ENCODE assay signal across 15 cellular contexts in genomic region chr3:114207768-114208167, GRCh38. TPM values are rescaled to one million over a fixed set of nuclear protein-coding genes. Genes with fewer than 3 reads are reported as not detected.
DNase-seq lines count a peak whose midpoint lies in the region; ATAC-seq and TF ChIP-seq lines count a peak whose summit lies in the region.
"Had no signal": no experiment of that assay in that cellular context is flagged by ENCODE, and none has a peak within 500 bp of the region (broad histone marks: within the 10 kb centered on the region; RNA-seq: fewer than 3 reads in every experiment).

No MANE protein-coding gene starts in this region.

- no peak overlapping the region for H2AFZ ChIP-seq in SK-N-SH (ENCODE audit: low read depth)

- H3K79me2 ChIP-seq in SK-N-SH (ENCODE audit: insufficient read depth): no peaks in the 10 kb centered on the region

- no peaks in the 10 kb centered on the region for H4K20me1 ChIP-seq in SK-N-SH (ENCODE audit: insufficient read depth)

- peak overlapping the region; percentile 33 for H3K27ac Mint-ChIP-seq in activated naive CD8-positive, alpha-beta T cell treated with anti-CD3 and anti-CD28 coated beads, Interleukin-2, amount 50 U/mL, for 24 hours
- H3K27ac Mint-ChIP-seq in activated naive CD8-positive, alpha-beta T cell treated with anti-CD3 and anti-CD28 coated beads for 36 hours: no peak overlapping the region

- peaks cover 33% of the 10 kb centered on the region for H3K4me1 Mint-ChIP-seq in activated naive CD8-positive, alpha-beta T cell treated with anti-CD3 and anti-CD28 coated beads, Interleukin-2, amount 50 U/mL, for 24 hours
- H3K4me1 Mint-ChIP-seq in activated naive CD8-positive, alpha-beta T cell treated with anti-CD3 and anti-CD28 coated beads for 36 hours: peaks cover 37% of the 10 kb centered on the region

- no peak for DNase-seq in activated naive CD8-positive, alpha-beta T cell treated with anti-CD3 and anti-CD28 coated beads, Interleukin-2, amount 50 U/mL, for 24 hours
- no peak for DNase-seq in activated naive CD8-positive, alpha-beta T cell treated with anti-CD3 and anti-CD28 coated beads for 36 hours
- DNase-seq in H4 (ENCODE audit: low spot score) (no peak), heart right ventricle (no peak), SK-N-SH (no peak), COLO668 (lab: John Stamatoyannopoulos, UW; ENCODE audit: unreplicated experiment) (no peak)
- DNase-seq: amniotic stem cell, dorsolateral prefrontal cortex, gastrocnemius medialis, left ventricle myocardium inferior, NCI-H187 treated with DMSO at 0.1 percent for 48 hours had no signal

- H3K9me3 ChIP-seq in heart right ventricle (peaks cover 0 to 2% (median 0%) of the 10 kb centered on the region in 11 donors), SK-N-SH (no peaks in the 10 kb centered on the region)
- H3K9me3 ChIP-seq: gastrocnemius medialis, left ventricle myocardium inferior had no signal

- no peak for TF ChIP-seq CTCF in heart right ventricle (IDR thresholded peaks at IDR 0.05)
- no peak for TF ChIP-seq CTCF in SK-N-SH (IDR thresholded peaks at IDR 0.05)

- H3K4me1 ChIP-seq in heart right ventricle (peaks cover 0 to under 1% (median 0%) of the 10 kb centered on the region in 9 donors), SK-N-SH (ENCODE audit: control insufficient read depth in 1 of 2, insufficient read depth in 2 of 2, low read depth in 1 of 2, low read length in 1 of 2) (no peaks in the 10 kb centered on the region)
- H3K4me1 ChIP-seq: gastrocnemius medialis, left ventricle myocardium inferior had no signal

- peaks cover 6% of the 10 kb centered on the region for H3K36me3 Mint-ChIP-seq in activated naive CD8-positive, alpha-beta T cell treated with anti-CD3 and anti-CD28 coated beads, Interleukin-2, amount 50 U/mL, for 24 hours (ENCODE audit: low read depth)
- H3K36me3 Mint-ChIP-seq in activated naive CD8-positive, alpha-beta T cell treated with anti-CD3 and anti-CD28 coated beads for 36 hours: no peaks in the 10 kb centered on the region

- no peaks in the 10 kb centered on the region for H3K27me3 Mint-ChIP-seq in activated naive CD8-positive, alpha-beta T cell treated with anti-CD3 and anti-CD28 coated beads, Interleukin-2, amount 50 U/mL, for 24 hours
- no peaks in the 10 kb centered on the region for H3K27me3 Mint-ChIP-seq in activated naive CD8-positive, alpha-beta T cell treated with anti-CD3 and anti-CD28 coated beads for 36 hours

- H3K36me3 ChIP-seq in heart right ventricle (no peaks in the 10 kb centered on the region), SK-N-SH (replicated peaks in 1 of 2; ENCODE audit: control insufficient read depth in 1 of 2, insufficient read depth in 2 of 2, low read length in 1 of 2) (no peaks in the 10 kb centered on the region)
- H3K36me3 ChIP-seq: gastrocnemius medialis, left ventricle myocardium inferior had no signal

- no peak overlapping the region for H3K9ac ChIP-seq in SK-N-SH

- H3K4me3 ChIP-seq in heart right ventricle (no peak overlapping the region), SK-N-SH (ENCODE audit: low read depth in 2 of 2, low read length in 1 of 2) (no peak overlapping the region)
- H3K4me3 ChIP-seq: dorsolateral prefrontal cortex, gastrocnemius medialis, left ventricle myocardium inferior had no signal

- POLR2A ChIA-PET in SK-N-SH (lab: Yijun Ruan, JAX): no interaction called here

- no peak for TF ChIP-seq RAD21 in SK-N-SH (IDR thresholded peaks at IDR 0.05; ENCODE audit: low read length)

- WGBS in heart right ventricle, 2 donors: 64 to 71% methylated on average over 4 of the region's 4 CpGs
- WGBS in SK-N-SH (ENCODE audit: low lambda C conversion rate): 44% methylated on average over 4 of the region's 4 CpGs

- TF ChIP-seq EP300 in SK-N-SH (IDR thresholded peaks at IDR 0.05; ENCODE audit: borderline replicate concordance in 1 of 2, low read depth in 1 of 2, low read length in 1 of 2): no peak

- H3K9me3 Mint-ChIP-seq in activated naive CD8-positive, alpha-beta T cell treated with anti-CD3 and anti-CD28 coated beads, Interleukin-2, amount 50 U/mL, for 24 hours: peaks cover 13% of the 10 kb centered on the region
- H3K9me3 Mint-ChIP-seq in activated naive CD8-positive, alpha-beta T cell treated with anti-CD3 and anti-CD28 coated beads for 36 hours: peaks cover 5% of the 10 kb centered on the region

- intact Hi-C loops in heart right ventricle (cut with DNase I): no loop called here

- H3K27me3 ChIP-seq in heart right ventricle (peaks cover 0 to 20% (median 0%) of the 10 kb centered on the region in 7 donors), SK-N-SH (ENCODE audit: insufficient read depth) (no peaks in the 10 kb centered on the region)
- H3K27me3 ChIP-seq: gastrocnemius medialis had no signal

- ATAC-seq in activated naive CD8-positive, alpha-beta T cell treated with anti-CD3 and anti-CD28 coated beads, Interleukin-2, amount 50 U/mL, for 24 hours: peak; percentile 35
- ATAC-seq in HG02588 (IDR thresholded peaks at IDR 0.05; ENCODE audit: unreplicated experiment) (peak; percentile 73), HG03342 (IDR thresholded peaks at IDR 0.05; ENCODE audit: unreplicated experiment) (peak; percentile 90), heart right ventricle (no peak)
- ATAC-seq: gastrocnemius medialis had no signal

- no peak overlapping the region for H3K4me3 Mint-ChIP-seq in activated naive CD8-positive, alpha-beta T cell treated with anti-CD3 and anti-CD28 coated beads, Interleukin-2, amount 50 U/mL, for 24 hours
- no peak overlapping the region for H3K4me3 Mint-ChIP-seq in activated naive CD8-positive, alpha-beta T cell treated with anti-CD3 and anti-CD28 coated beads for 36 hours

- CTCF ChIA-PET in SK-N-SH (lab: Yijun Ruan, JAX): no interaction called here

- no peaks in the 10 kb centered on the region for H3K9me2 ChIP-seq in SK-N-SH

- H3K27ac ChIP-seq in heart right ventricle (no peak overlapping the region), SK-N-SH (ENCODE audit: low read depth in 2 of 2, low read length in 1 of 2) (no peak overlapping the region)
- H3K27ac ChIP-seq: dorsolateral prefrontal cortex, gastrocnemius medialis, left ventricle myocardium inferior had no signal

- no peaks in the 10 kb centered on the region for H3F3A ChIP-seq in SK-N-SH (replicated peaks; ENCODE audit: insufficient read depth)

- no peak overlapping the region for H3K4me2 ChIP-seq in SK-N-SH

TF ChIP-seq in SK-N-SH, 30 proteins besides CTCF, POLR2A, EP300 and RAD21:
- TF ChIP-seq GATA2 (CRISPR knock-in tag; IDR thresholded peaks at IDR 0.05) (no peak), MEF2A (IDR thresholded peaks at IDR 0.05; ENCODE audit: borderline replicate concordance, low read depth) (no peak), FOSL2 (IDR thresholded peaks at IDR 0.05; ENCODE audit: borderline replicate concordance, low read depth) (no peak), POLR2AphosphoS5 (IDR thresholded peaks at IDR 0.05; ENCODE audit: low read depth, low read length) (no peak), SMC3 (IDR thresholded peaks at IDR 0.05; ENCODE audit: low read depth, low read length) (no peak), FOXM1 (IDR thresholded peaks at IDR 0.05; ENCODE audit: low read depth) (no peak), RXRA (IDR thresholded peaks at IDR 0.05; ENCODE audit: borderline replicate concordance, low read depth) (no peak)
- TF ChIP-seq, protein P1, sequence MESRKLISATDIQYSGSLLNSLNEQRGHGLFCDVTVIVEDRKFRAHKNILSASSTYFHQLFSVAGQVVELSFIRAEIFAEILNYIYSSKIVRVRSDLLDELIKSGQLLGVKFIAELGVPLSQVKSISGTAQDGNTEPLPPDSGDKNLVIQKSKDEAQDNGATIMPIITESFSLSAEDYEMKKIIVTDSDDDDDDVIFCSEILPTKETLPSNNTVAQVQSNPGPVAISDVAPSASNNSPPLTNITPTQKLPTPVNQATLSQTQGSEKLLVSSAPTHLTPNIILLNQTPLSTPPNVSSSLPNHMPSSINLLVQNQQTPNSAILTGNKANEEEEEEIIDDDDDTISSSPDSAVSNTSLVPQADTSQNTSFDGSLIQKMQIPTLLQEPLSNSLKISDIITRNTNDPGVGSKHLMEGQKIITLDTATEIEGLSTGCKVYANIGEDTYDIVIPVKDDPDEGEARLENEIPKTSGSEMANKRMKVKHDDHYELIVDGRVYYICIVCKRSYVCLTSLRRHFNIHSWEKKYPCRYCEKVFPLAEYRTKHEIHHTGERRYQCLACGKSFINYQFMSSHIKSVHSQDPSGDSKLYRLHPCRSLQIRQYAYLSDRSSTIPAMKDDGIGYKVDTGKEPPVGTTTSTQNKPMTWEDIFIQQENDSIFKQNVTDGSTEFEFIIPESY (IDR thresholded peaks at IDR 0.05; ENCODE audit: borderline replicate concordance, low read depth): no peak
- TF ChIP-seq, protein P2, sequence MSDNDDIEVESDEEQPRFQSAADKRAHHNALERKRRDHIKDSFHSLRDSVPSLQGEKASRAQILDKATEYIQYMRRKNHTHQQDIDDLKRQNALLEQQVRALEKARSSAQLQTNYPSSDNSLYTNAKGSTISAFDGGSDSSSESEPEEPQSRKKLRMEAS (IDR thresholded peaks at IDR 0.05; ENCODE audit: low read depth): no peak

RNA-seq across cellular contexts. Expression of gene DRD3, which starts 28.9 kb away (rescaled TPM):
- not detected for total RNA-seq in activated naive CD8-positive, alpha-beta T cell treated with anti-CD3 and anti-CD28 coated beads for 36 hours
- not detected in 2 replicates for total RNA-seq in H4 (2014; rRNA removed; shearing (Covaris generic))
- not detected for total RNA-seq in heart right ventricle
- polyA plus RNA-seq in heart right ventricle: not detected
- not detected in 2 replicates for polyA plus RNA-seq in SK-N-SH (2012; rRNA removed)
- not detected in 2 replicates for polyA plus RNA-seq in SK-N-SH (2012; cell fraction: cytosol; rRNA removed)
- not detected in 2 replicates for polyA plus RNA-seq in SK-N-SH (2012; cell fraction: nucleus; rRNA removed)
- total RNA-seq: Daoy, gastrocnemius medialis, left ventricle myocardium inferior had no signal
- polyA plus RNA-seq: AG04450 had no signal

RNA-seq across cellular contexts. Expression of gene ZNF80, which starts 29.6 kb away (rescaled TPM):
- total RNA-seq in activated naive CD8-positive, alpha-beta T cell treated with anti-CD3 and anti-CD28 coated beads for 36 hours: 1 to 10 TPM in 1 of 2 experiments, under 1 TPM in 1; 0.82 to 1.3 TPM
- total RNA-seq in H4 (2014; rRNA removed; shearing (Covaris generic)): not detected in 2 replicates
- total RNA-seq in heart right ventricle: under 1 TPM in 2 of 10 donors, not detected in 8; 0.09 to 0.10 TPM
- polyA plus RNA-seq in heart right ventricle (not detected), SK-N-SH (2012; rRNA removed) (not detected in 2 replicates)
- not detected in 2 replicates for polyA plus RNA-seq in SK-N-SH (2012; cell fraction: cytosol; rRNA removed)
- not detected in 2 replicates for polyA plus RNA-seq in SK-N-SH (2012; cell fraction: nucleus; rRNA removed)
- total RNA-seq: Daoy, left ventricle myocardium inferior had no signal
- polyA plus RNA-seq: AG04450 had no signal

Comparison
In these comparisons a context has a peak if more than half of its experiments do, and no peak if none do; other contexts are left out.
1. ATAC-seq: peak in activated naive CD8-positive, alpha-beta T cell treated with anti-CD3 and anti-CD28 coated beads, Interleukin-2, amount 50 U/mL, for 24 hours (single experiment), HG02588 (single experiment) and HG03342 (single experiment); none in heart right ventricle (0 of 8).